15 cellular contexts compared by ENCODE assay signal in genomic region chr9:137478613-137479314, GRCh38. TPM values are rescaled to one million over a fixed set of nuclear protein-coding genes. Genes with fewer than 3 reads are reported as not detected.
DNase-seq lines count a peak whose midpoint lies in the region; ATAC-seq lines count a peak whose summit lies in the region.
"Had no signal": no experiment of that assay in that cellular context is flagged by ENCODE, and none has a peak within 500 bp of the region (broad histone marks: within the 10 kb centered on the region; RNA-seq: fewer than 3 reads in every experiment).

No MANE protein-coding gene starts in this region.

- peaks cover 16% of the 10 kb centered on the region for H3K4me1 ChIP-seq in skeletal muscle satellite cell (ENCODE audit: control insufficient read depth, insufficient read depth, low read length)
- H3K4me1 ChIP-seq: Peyer's patch had no signal

- peak overlapping the region; percentile 34 for H3K4me2 ChIP-seq in skeletal muscle satellite cell (ENCODE audit: low read length)

- H3K9ac ChIP-seq in skeletal muscle satellite cell (ENCODE audit: low read depth, low read length), result no peak overlapping the region

- H3K9me3 ChIP-seq in skeletal muscle satellite cell (replicated peaks; ENCODE audit: low read length), result no peaks in the 10 kb centered on the region

- H3K36me3 ChIP-seq in skeletal muscle satellite cell (ENCODE audit: insufficient read depth, low read length), result no peaks in the 10 kb centered on the region
- H3K36me3 ChIP-seq: Peyer's patch had no signal

- peaks cover 7% of the 10 kb centered on the region for H3K27me3 ChIP-seq in skeletal muscle satellite cell (ENCODE audit: control insufficient read depth, insufficient read depth, low read length)
- H3K27me3 ChIP-seq: Peyer's patch had no signal

- DNase-seq in activated naive CD4-positive, alpha-beta T cell treated with anti-CD3 and anti-CD28 coated beads, Interleukin-2, amount 50 U/mL, for 16 hours, result peak; percentile 9
- no peak for DNase-seq in activated naive CD4-positive, alpha-beta T cell treated with Interleukin-2 at 50 U/mL for 16 hours
- DNase-seq in SHP77 (lab: John Stamatoyannopoulos, UW) (peak; percentile 92), left kidney (ENCODE audit: low read depth, low spot score) (peak; percentile 71), SW 1271 (lab: John Stamatoyannopoulos, UW) (no peak)
- DNase-seq: islet precursor cell; Peyer's patch; stimulated activated CD4-positive, alpha-beta T cell treated with anti-CD3 and anti-CD28 coated beads, Interleukin-2, amount 100 ng/mL, for 24 hours; stimulated activated naive B cell treated with anti-CD40 and anti-IgM and Interleukin-4, amounts not matched to agents 10 μg/mL and 1 μg/mL and 100 μg/mL, for 72 hours had no signal

- no peak overlapping the region for H3K4me3 ChIP-seq in skeletal muscle satellite cell (ENCODE audit: low read length)
- H3K4me3 ChIP-seq: K562, Peyer's patch had no signal

- ATAC-seq in GM18907 (IDR thresholded peaks at IDR 0.05; ENCODE audit: unreplicated experiment) (no peak), HG02642 (IDR thresholded peaks at IDR 0.05; ENCODE audit: poor library complexity, unreplicated experiment) (no peak)
- ATAC-seq: K562; stimulated activated naive B cell treated with anti-CD40 and anti-IgM and Interleukin-4, amounts not matched to agents 10 μg/mL and 1 μg/mL and 100 μg/mL, for 72 hours had no signal

RNA-seq across cellular contexts. Expression of gene NSMF, which starts 19.6 kb away (rescaled TPM):
- total RNA-seq in skeletal muscle satellite cell (2012; rRNA removed), result 40.8 and 46.6 TPM in 2 replicates

RNA-seq across cellular contexts. Expression of gene ENTPD8, which starts 37.6 kb away (rescaled TPM):
- not detected in 2 replicates for total RNA-seq in skeletal muscle satellite cell (2012; rRNA removed)
- total RNA-seq: Daoy, frontal cortex had no signal

RNA-seq across cellular contexts. Expression of gene NOXA1, which starts 55.6 kb away (rescaled TPM):
- 0.25 TPM in 1 of 2 replicates, not detected in the other for total RNA-seq in skeletal muscle satellite cell (2012; rRNA removed)
- total RNA-seq: Daoy had no signal

RNA-seq across cellular contexts. Expression of gene EXD3, which starts 55.8 kb away (rescaled TPM):
- total RNA-seq in skeletal muscle satellite cell (2012; rRNA removed), result 2.4 and 4.6 TPM in 2 replicates

Comparison
In these comparisons a context has a peak if more than half of its experiments do, and no peak if none do; other contexts are left out.
1. DNase-seq: peak in activated naive CD4-positive, alpha-beta T cell treated with anti-CD3 and anti-CD28 coated beads, Interleukin-2, amount 50 U/mL, for 16 hours (single experiment), SHP77 (2 of 2) and left kidney (single experiment); none in activated naive CD4-positive, alpha-beta T cell treated with Interleukin-2 at 50 U/mL for 16 hours (single experiment) and SW 1271 (0 of 2).